In the genomic region with DNA sequence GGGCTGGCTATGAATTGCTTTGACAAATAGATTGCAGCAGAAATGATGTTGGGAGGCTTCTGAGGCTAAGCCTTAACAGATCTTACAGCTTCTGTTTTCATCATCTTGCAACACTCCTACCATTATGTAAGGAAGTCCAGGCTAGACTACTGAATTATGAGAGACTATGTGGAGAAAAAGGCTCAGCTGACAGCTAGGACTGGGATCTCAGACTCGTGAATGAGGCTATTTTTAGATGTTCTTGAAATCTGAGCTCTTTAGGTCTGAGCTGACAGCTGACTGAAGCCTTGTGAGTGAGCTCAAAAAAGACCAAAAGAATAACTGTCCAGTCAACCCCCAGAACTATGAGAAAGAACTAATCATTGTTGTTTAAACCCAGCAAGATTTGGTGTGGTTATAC, we compare ENCODE assay signal across 10 cellular contexts.
A peak's percentile ranks its signal among the peaks of the same experiment; 100 is the strongest.
DNase-seq lines count a peak whose midpoint lies in the region; ATAC-seq and TF ChIP-seq lines count a peak whose summit lies in the region.
"Had no signal": no experiment of that assay in that cellular context is flagged by ENCODE, and none has a peak within 500 bp of the region (broad histone marks: within the 10 kb centered on the region; RNA-seq: fewer than 3 reads in every experiment).

No MANE protein-coding gene starts in this region.

- H3K23ac ChIP-seq in H9 (ENCODE audit: insufficient read length, low read depth, low read length), result no peak overlapping the region

- no peaks in the 10 kb centered on the region for H3K9me3 ChIP-seq in H9 (ENCODE audit: control insufficient read depth, low read depth, low read length)

- no peaks in the 10 kb centered on the region for H4K20me1 ChIP-seq in H9 (ENCODE audit: control insufficient read depth, insufficient read depth, insufficient read length)

- H2BK15ac ChIP-seq in H9 (ENCODE audit: low read depth, low read length), result no peak overlapping the region

- H3K27me3 ChIP-seq in H9 (ENCODE audit: insufficient read depth, low read length), result no peaks in the 10 kb centered on the region

- no peak overlapping the region for H4K8ac ChIP-seq in H9 (replicated peaks; ENCODE audit: insufficient read length, low read depth, low read length)

- H3K79me1 ChIP-seq in H9 (ENCODE audit: insufficient read depth, low read depth, low read length, poor library complexity, severe bottlenecking), result no peaks in the 10 kb centered on the region

- H3K4me1 ChIP-seq in H9 (ENCODE audit: insufficient read depth, low read length), result no peaks in the 10 kb centered on the region

- WGBS in H9 (ENCODE audit: extremely low coverage, insufficient read length, low lambda C conversion rate), result no CpG with 5 or more reads among the region's 1 CpG

- no peak overlapping the region for H2BK20ac ChIP-seq in H9 (ENCODE audit: low read depth, low read length, poor library complexity, severe bottlenecking)

- H3K36me3 Mint-ChIP-seq in HFFc6 (ENCODE audit: low read depth) (no peaks in the 10 kb centered on the region), H9 (ENCODE audit: insufficient read depth in 1 of 3, low read depth in 3 of 3) (no peaks in the 10 kb centered on the region)

- H2AK5ac ChIP-seq in H9 (ENCODE audit: insufficient read length, low read length), result no peak overlapping the region

- H3K18ac ChIP-seq in H9 (ENCODE audit: insufficient read length, low read depth, low read length), result no peak overlapping the region

- no peak overlapping the region for H4K91ac ChIP-seq in H9 (ENCODE audit: insufficient read length, low read depth, low read length)

- H3K4ac ChIP-seq in H9 (ENCODE audit: low read depth, low read length), result no peak overlapping the region

- H3K27me3 Mint-ChIP-seq in HFFc6 (ENCODE audit: insufficient read depth) (0 out of 2 replicates have a peak, but pooled peaks cover 2% of the 10 kb centered on the region), H9 (ENCODE audit: low read depth) (no peaks in the 10 kb centered on the region)

- H3K56ac ChIP-seq in H9 (ENCODE audit: insufficient read length, low read depth, low read length), result no peak overlapping the region

- TF ChIP-seq CTCF in HFFc6 (IDR thresholded peaks at IDR 0.05), result no peak
- no peak for TF ChIP-seq CTCF in retinal pigment epithelial cell (conservative IDR thresholded peaks at IDR 0.05; ENCODE audit: low read depth, low read length)
- no peak for TF ChIP-seq CTCF in H9 (conservative IDR thresholded peaks at IDR 0.05)

- no peak overlapping the region for H3K14ac ChIP-seq in H9 (ENCODE audit: insufficient read depth, low read length)

- H2AFZ ChIP-seq in H9 (ENCODE audit: low read length), result no peak overlapping the region

- no peak overlapping the region for H3K4me3 ChIP-seq in retinal pigment epithelial cell (ENCODE audit: low read length)

- no peaks in the 10 kb centered on the region for H3K79me2 ChIP-seq in H9 (ENCODE audit: insufficient read depth, low read length)

- no peak overlapping the region for H3T11ph ChIP-seq in H9 (ENCODE audit: low read length)

- H3K27ac Mint-ChIP-seq in HFFc6 (no peak overlapping the region), H9 (no peak overlapping the region)
- H3K27ac Mint-ChIP-seq: activated CD4-positive, alpha-beta T cell treated with anti-CD3 and anti-CD28 coated beads for 36 hours had no signal

- ATAC-seq in GM19324 (IDR thresholded peaks at IDR 0.05; ENCODE audit: low FRiP score, unreplicated experiment), result no peak
- ATAC-seq: activated CD4-positive, alpha-beta T cell treated with anti-CD3 and anti-CD28 coated beads for 36 hours had no signal

- no peak overlapping the region for H4K5ac ChIP-seq in H9 (ENCODE audit: insufficient read length, low read depth, low read length)

- no peak overlapping the region for H3K4me2 ChIP-seq in H9 (ENCODE audit: insufficient read depth, insufficient read length, low read length)

- no peak overlapping the region for H2BK5ac ChIP-seq in H9 (ENCODE audit: insufficient read length, low read length)

- H3K9me3 Mint-ChIP-seq in HFFc6, result peaks cover 5% of the 10 kb centered on the region; the same call in 1 of the 2 replicates
- H3K9me3 Mint-ChIP-seq in H9, result no peaks in the 10 kb centered on the region

- no peak overlapping the region for H2BK120ac ChIP-seq in H9 (ENCODE audit: low read depth, low read length, poor library complexity, severe bottlenecking)

- H2BK12ac ChIP-seq in H9 (ENCODE audit: insufficient read length, low read depth, low read length), result no peak overlapping the region

- H3K4me3 Mint-ChIP-seq in HFFc6 (no peak overlapping the region), H9 (no peak overlapping the region)
- H3K4me3 Mint-ChIP-seq: activated CD4-positive, alpha-beta T cell treated with anti-CD3 and anti-CD28 coated beads for 36 hours had no signal

- H3K4me1 Mint-ChIP-seq in HFFc6 (ENCODE audit: low read depth) (no peaks in the 10 kb centered on the region), H9 (peaks cover 4% of the 10 kb centered on the region in 2 experiments; a peak in 3 of 4 replicates)
- H3K4me1 Mint-ChIP-seq: activated CD4-positive, alpha-beta T cell treated with anti-CD3 and anti-CD28 coated beads for 36 hours had no signal

- DNase-seq in HFFc6 (peak; percentile 13), NCI-H748 (lab: John Stamatoyannopoulos, UW; ENCODE audit: unreplicated experiment) (peak; percentile 51), foreskin melanocyte (peak; percentile 97), retinal pigment epithelial cell (ENCODE audit: low read depth) (peak; percentile 93), H9 (no peak), NCI-H1436 treated with DMSO at 0.1 percent for 48 hours (lab: John Stamatoyannopoulos, UW) (no peak), AG08395 (ENCODE audit: low spot score) (no peak)
- DNase-seq: activated CD4-positive, alpha-beta T cell treated with anti-CD3 and anti-CD28 coated beads for 36 hours; stimulated activated naive CD4-positive, alpha-beta T cell treated with Interleukin-2 at 50 U/mL for 16 hours had no signal

- no peak overlapping the region for H3K27ac ChIP-seq in H9 (ENCODE audit: insufficient read length, low read depth, low read length)

- H3K9ac ChIP-seq in H9 (ENCODE audit: extremely low read depth, insufficient read length, low read length), result no peak overlapping the region

- no peaks in the 10 kb centered on the region for H3K23me2 ChIP-seq in H9 (ENCODE audit: insufficient read length, low read depth, low read length, poor library complexity, severe bottlenecking)

Comparison
In these comparisons a context has a peak if more than half of its experiments do, and no peak if none do; other contexts are left out.
1. DNase-seq: peak in HFFc6 (single experiment), NCI-H748 (single experiment), foreskin melanocyte (single experiment) and retinal pigment epithelial cell (single experiment); none in H9 (single experiment), NCI-H1436 treated with DMSO at 0.1 percent for 48 hours (single experiment) and AG08395 (single experiment).